Comparison of ENCODE assay signal across 17 cellular contexts in genomic region chr11:109015283-109015682, GRCh38.
DNase-seq lines count a peak whose midpoint lies in the region; FAIRE-seq and TF ChIP-seq lines count a peak whose summit lies in the region.
"Had no signal": no experiment of that assay in that cellular context is flagged by ENCODE, and none has a peak within 500 bp of the region (broad histone marks: within the 10 kb centered on the region; RNA-seq: fewer than 3 reads in every experiment).

No MANE protein-coding gene starts in this region.

- no peaks in the 10 kb centered on the region for H3K27me3 ChIP-seq in GM23248 (replicated peaks; ENCODE audit: insufficient read depth)
- H3K27me3 ChIP-seq in SJSA1 (replicated peaks), result no peaks in the 10 kb centered on the region
- H3K27me3 ChIP-seq in endothelial cell of umbilical vein (ENCODE audit: control insufficient read depth in 2 of 2, insufficient read depth in 2 of 2, low read length in 2 of 2), result no peaks in the 10 kb centered on the region
- H3K27me3 ChIP-seq: hepatocyte had no signal

- 29 to 35% methylated on average over 5 of the region's 5 CpGs for WGBS in GM23248 (ENCODE audit: low coverage in 1 of 2, low lambda C conversion rate in 2 of 2, missing lambda C conversion rate in 2 of 2), 2 experiments

- TF ChIP-seq POLR2A in endothelial cell of umbilical vein (IDR thresholded peaks at IDR 0.05; ENCODE audit: low read depth, low read length), result no peak

- H3K4me3 ChIP-seq in GM23248 (no peak overlapping the region), SJSA1 (no peak overlapping the region), endothelial cell of umbilical vein (replicated peaks in 1 of 3; ENCODE audit: insufficient read depth in 1 of 3, low read depth in 1 of 3, low read length in 3 of 3) (no peak overlapping the region)
- H3K4me3 ChIP-seq: hepatocyte, K562 had no signal

- DNase-seq in GM23248, result peak; percentile 77
- peak in 1 of 2 experiments; percentile 22 for DNase-seq in SJSA1 (ENCODE audit: low read depth in 1 of 2, low spot score in 2 of 2)
- peak; percentile 64 for DNase-seq in endothelial cell of umbilical vein (ENCODE audit: low read depth, low spot score)
- DNase-seq in pulmonary artery endothelial cell (ENCODE audit: low read depth, low spot score), result peak; percentile 51
- no peak for DNase-seq in stimulated activated CD4-positive, alpha-beta T cell treated with anti-CD3 and anti-CD28 coated beads, Interleukin-1b, Interleukin-23, amount 100 ng/mL, for 48 hours
- DNase-seq in activated gamma-delta T cell treated with Interleukin-2 at 50 U/mL for 16 hours, result no peak
- no peak for DNase-seq in NCI-H1436 (lab: John Stamatoyannopoulos, UW)
- DNase-seq in NCI-H2227 (lab: John Stamatoyannopoulos, UW; ENCODE audit: unreplicated experiment), result no peak
- DNase-seq: C1 segment of cervical spinal cord; DMS53; erythroblast; NCI-H1092; NCI-H2171; stimulated activated CD4-positive, alpha-beta T cell treated with anti-CD3 and anti-CD28 coated beads, Interleukin-4, amount 100 ng/mL, for 24 hours; T-helper 17 cell had no signal

- H3K36me3 ChIP-seq in GM23248 (ENCODE audit: low read depth) (no peaks in the 10 kb centered on the region), SJSA1 (no peaks in the 10 kb centered on the region), endothelial cell of umbilical vein (ENCODE audit: control insufficient read depth in 2 of 2, extremely low read depth in 1 of 2, insufficient read depth in 2 of 2, low read length in 2 of 2) (no peaks in the 10 kb centered on the region)

- H4K20me1 ChIP-seq in GM23248 (ENCODE audit: insufficient read depth) (no peaks in the 10 kb centered on the region), endothelial cell of umbilical vein (replicated peaks; ENCODE audit: control insufficient read depth, extremely low read depth, insufficient read depth, low read length) (no peaks in the 10 kb centered on the region)

- TF ChIP-seq CTCF in endothelial cell of umbilical vein (IDR thresholded peaks at IDR 0.05; ENCODE audit: extremely low read depth in 1 of 2, insufficient read depth in 1 of 2, low read depth in 1 of 2, low read length in 2 of 2), result no peak

- H3K27ac ChIP-seq in GM23248 (no peak overlapping the region), SJSA1 (0 out of 2 replicates have a peak overlapping the region, but pooled peaks have one; percentile 15), endothelial cell of umbilical vein (ENCODE audit: insufficient read depth, low read depth, low read length) (peak overlapping the region; percentile 51)
- H3K27ac ChIP-seq: hepatocyte had no signal

- in situ Hi-C loops in GM23248 (cut with MboI), result no loop called here

- no peak overlapping the region for H2AFZ ChIP-seq in GM23248
- H2AFZ ChIP-seq in endothelial cell of umbilical vein (ENCODE audit: low read depth, low read length), result peak overlapping the region; percentile 71
- H2AFZ ChIP-seq: hepatocyte had no signal

- no peaks in the 10 kb centered on the region for H3K9me2 ChIP-seq in GM23248 (ENCODE audit: insufficient read depth)

- intact Hi-C loops in endothelial cell of umbilical vein (cut with micrococcal nuclease), result loop anchor here (2.0 to 5.0 kb wide), 2 partner anchors 28 to 143 kb away; no protein-coding TSS in a partner anchor

- BruUV-seq in endothelial cell of umbilical vein (replicated peaks; lab: Mats Ljungman, UMichigan), result no TSS peak

- peak; percentile 88 for FAIRE-seq in endothelial cell of umbilical vein (lab: Jason Lieb, UNC)
- FAIRE-seq: K562 had no signal

- dilution Hi-C loops in endothelial cell of umbilical vein (cut with MboI; ENCODE audit: extremely low pct_ligation_motif_present, low sequenced_read_pairs), result no loop called here

- H3K9me3 ChIP-seq in GM23248 (ENCODE audit: low read depth) (no peaks in the 10 kb centered on the region), SJSA1 (replicated peaks) (no peaks in the 10 kb centered on the region), endothelial cell of umbilical vein (replicated peaks; ENCODE audit: control insufficient read depth, insufficient read depth, low read length) (no peaks in the 10 kb centered on the region)

- CTCF ChIA-PET in endothelial cell of umbilical vein (lab: Charles Lee), result interaction anchor here (0.9 to 1.7 kb wide), 4 partner anchors 18 to 317 kb away, joined by 3 read pairs; no protein-coding TSS in a partner anchor

- H3K9me1 ChIP-seq in endothelial cell of umbilical vein (replicated peaks; ENCODE audit: control insufficient read depth, extremely low read depth, insufficient read depth, low read length), result peaks cover 3% of the 10 kb centered on the region

- H3K4me1 ChIP-seq in GM23248 (ENCODE audit: insufficient read depth) (peaks cover 6% of the 10 kb centered on the region), SJSA1 (replicated peaks) (peaks cover 7% of the 10 kb centered on the region), endothelial cell of umbilical vein (ENCODE audit: control insufficient read depth, extremely low read depth, insufficient read depth, low read length) (peaks cover 14% of the 10 kb centered on the region)

- H3K79me2 ChIP-seq in GM23248 (ENCODE audit: insufficient read depth) (no peaks in the 10 kb centered on the region), endothelial cell of umbilical vein (ENCODE audit: control insufficient read depth, insufficient read depth, low read length) (no peaks in the 10 kb centered on the region)
- H3K79me2 ChIP-seq: hepatocyte had no signal

- H3K4me2 ChIP-seq in GM23248 (ENCODE audit: unreplicated experiment), result peak overlapping the region; percentile 27
- peak overlapping the region; percentile 57 for H3K4me2 ChIP-seq in endothelial cell of umbilical vein (ENCODE audit: insufficient read depth, low read length)
- H3K4me2 ChIP-seq: hepatocyte had no signal

- H3K9ac ChIP-seq in GM23248 (no peak overlapping the region), endothelial cell of umbilical vein (replicated peaks; ENCODE audit: extremely low read depth, insufficient read depth, low read length) (no peak overlapping the region)

- no peaks in the 10 kb centered on the region for H3F3A ChIP-seq in GM23248 (ENCODE audit: insufficient read depth)

- POLR2A ChIA-PET in endothelial cell of umbilical vein (lab: Charles Lee), result no interaction called here

TF ChIP-seq in endothelial cell of umbilical vein, 7 proteins besides CTCF, POLR2A, EP300 and RAD21:
- TF ChIP-seq FOS (IDR thresholded peaks at IDR 0.05; ENCODE audit: borderline replicate concordance, insufficient read depth, low read length) (peak; percentile 96), MYC (IDR thresholded peaks at IDR 0.05; ENCODE audit: low read depth, low read length) (no peak), GATA2 (IDR thresholded peaks at IDR 0.05; ENCODE audit: insufficient read depth, insufficient read length, low read depth, low read length) (peak; percentile 44), JUN (IDR thresholded peaks at IDR 0.05; ENCODE audit: borderline replicate concordance, insufficient read depth, insufficient read length, low read depth) (peak; percentile 65), EZH2 (IDR thresholded peaks at IDR 0.05; ENCODE audit: borderline replicate concordance, low read depth, low read length, severe bottlenecking) (no peak), POLR2AphosphoS5 (IDR thresholded peaks at IDR 0.05; ENCODE audit: insufficient read depth, low read depth, low read length) (peak; percentile 18), MAX (IDR thresholded peaks at IDR 0.05; ENCODE audit: insufficient read depth, insufficient read length) (no peak)

Comparison
In these comparisons a context has a peak if more than half of its experiments do, and no peak if none do; other contexts are left out.
1. DNase-seq: peak in GM23248 (single experiment), endothelial cell of umbilical vein (single experiment) and pulmonary artery endothelial cell (single experiment); none in stimulated activated CD4-positive, alpha-beta T cell treated with anti-CD3 and anti-CD28 coated beads, Interleukin-1b, Interleukin-23, amount 100 ng/mL, for 48 hours (single experiment), activated gamma-delta T cell treated with Interleukin-2 at 50 U/mL for 16 hours (single experiment), NCI-H1436 (single experiment) and NCI-H2227 (single experiment).